Comparison of ENCODE assay signal across 33 cellular contexts in the genomic region with DNA sequence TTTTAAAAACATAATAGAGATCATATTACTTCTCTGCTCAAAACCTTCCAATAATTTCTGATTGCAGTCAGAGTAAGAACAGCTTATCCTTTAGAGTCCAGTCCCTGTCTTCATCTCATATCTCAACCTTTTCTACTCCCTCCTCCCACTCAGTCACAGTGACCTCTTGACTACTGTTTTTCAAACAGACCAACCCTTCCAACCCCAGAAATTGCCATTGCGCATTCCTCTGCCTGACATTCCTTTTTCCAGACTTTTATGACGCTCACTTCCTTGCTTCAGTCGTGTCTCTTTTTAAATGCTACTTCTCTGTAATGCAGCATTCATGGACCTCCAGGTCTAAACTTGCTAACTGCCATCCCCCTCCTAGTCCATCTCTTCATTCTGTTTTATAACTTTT.
"Had no signal": no experiment of that assay in that cellular context is flagged by ENCODE, and none has a peak within 500 bp of the region (broad histone marks: within the 10 kb centered on the region; RNA-seq: fewer than 3 reads in every experiment).

No MANE protein-coding gene starts in this region.

- H3K9me3 Mint-ChIP-seq: activated CD4-positive, alpha-beta T cell treated with anti-CD3 and anti-CD28 coated beads, Interleukin-2, amount 10 ng/mL, durations not matched to agents 24 days and 14 days; activated naive CD8-positive, alpha-beta T cell treated with anti-CD3 and anti-CD28 coated beads for 36 hours; activated T-helper 17 cell treated with anti-CD3 and anti-CD28 coated beads, Interleukin-2, amount 50 U/mL, for 72 hours had no signal

- H3K4me1 Mint-ChIP-seq: activated CD4-positive, alpha-beta T cell treated with anti-CD3 and anti-CD28 coated beads, Interleukin-2, amount 10 ng/mL, durations not matched to agents 24 days and 14 days; activated naive CD8-positive, alpha-beta T cell treated with anti-CD3 and anti-CD28 coated beads for 36 hours; activated T-helper 17 cell treated with anti-CD3 and anti-CD28 coated beads, Interleukin-2, amount 50 U/mL, for 72 hours had no signal

- H3K36me3 ChIP-seq: ascending aorta, breast epithelium had no signal

- ATAC-seq: activated CD8-positive, alpha-beta T cell treated with anti-CD3 and anti-CD28 coated beads for 36 hours; activated T-cell treated with anti-CD3 and anti-CD28 coated beads, Interleukin-2, amount 50 U/mL, for 72 hours; activated T-helper 17 cell treated with anti-CD3 and anti-CD28 coated beads, Interleukin-2, amount 50 U/mL, for 72 hours; body of pancreas; Right ventricle myocardium inferior had no signal

- H3K9me3 ChIP-seq: ascending aorta, body of pancreas, breast epithelium had no signal

- H3K27ac Mint-ChIP-seq: activated CD4-positive, alpha-beta T cell treated with anti-CD3 and anti-CD28 coated beads, Interleukin-2, amount 10 ng/mL, durations not matched to agents 24 days and 14 days; activated CD8-positive, alpha-beta T cell treated with anti-CD3 and anti-CD28 coated beads for 36 hours; activated naive CD8-positive, alpha-beta T cell treated with anti-CD3 and anti-CD28 coated beads for 36 hours; activated T-cell treated with anti-CD3 and anti-CD28 coated beads, Interleukin-2, amount 50 U/mL, for 72 hours; activated T-helper 17 cell treated with anti-CD3 and anti-CD28 coated beads, Interleukin-2, amount 50 U/mL, for 72 hours had no signal

- H3K27ac ChIP-seq: ascending aorta, body of pancreas, breast epithelium, KMS-11, PC-9, RWPE1, VCaP had no signal

- H3K27me3 ChIP-seq: ascending aorta, body of pancreas, breast epithelium had no signal

- H3K4me3 ChIP-seq: ascending aorta, body of pancreas, breast epithelium, PC-9 had no signal

- H2AFZ ChIP-seq: PC-9 had no signal

- H3K4me2 ChIP-seq: KMS-11, PC-9 had no signal

- H3K36me3 Mint-ChIP-seq: activated naive CD8-positive, alpha-beta T cell treated with anti-CD3 and anti-CD28 coated beads for 36 hours had no signal

- H3K4me3 Mint-ChIP-seq: activated CD4-positive, alpha-beta T cell treated with anti-CD3 and anti-CD28 coated beads, Interleukin-2, amount 10 ng/mL, durations not matched to agents 24 days and 14 days; activated CD8-positive, alpha-beta T cell treated with anti-CD3 and anti-CD28 coated beads for 36 hours; activated naive CD8-positive, alpha-beta T cell treated with anti-CD3 and anti-CD28 coated beads for 36 hours; activated T-cell treated with anti-CD3 and anti-CD28 coated beads, Interleukin-2, amount 50 U/mL, for 72 hours; activated T-helper 17 cell treated with anti-CD3 and anti-CD28 coated beads, Interleukin-2, amount 50 U/mL, for 72 hours had no signal

- H3K27me3 Mint-ChIP-seq: activated CD4-positive, alpha-beta T cell treated with anti-CD3 and anti-CD28 coated beads, Interleukin-2, amount 10 ng/mL, durations not matched to agents 24 days and 14 days; activated CD8-positive, alpha-beta T cell treated with anti-CD3 and anti-CD28 coated beads for 36 hours; activated naive CD8-positive, alpha-beta T cell treated with anti-CD3 and anti-CD28 coated beads for 36 hours; activated T-helper 17 cell treated with anti-CD3 and anti-CD28 coated beads, Interleukin-2, amount 50 U/mL, for 72 hours had no signal

- FAIRE-seq: RCC 7860 had no signal

- H3K9ac ChIP-seq: KMS-11 had no signal

- H3K4me1 ChIP-seq: ascending aorta, body of pancreas, breast epithelium had no signal

- DNase-seq: activated CD4-positive, alpha-beta T cell treated with anti-CD3 and anti-CD28 coated beads, Interleukin-2, amount 10 ng/mL, durations not matched to agents 24 days and 14 days; activated CD4-positive, alpha-beta T cell treated with anti-CD3 and anti-CD28 coated beads, Interleukin-2, amount 50 U/mL, for 4 hours; activated CD8-positive, alpha-beta T cell treated with anti-CD3 and anti-CD28 coated beads for 36 hours; activated effector memory CD4-positive, alpha-beta T cell treated with anti-CD3 and anti-CD28 coated beads, Interleukin-2, amount 50 U/mL, for 16 hours; activated naive CD4-positive, alpha-beta T cell; activated naive CD4-positive, alpha-beta T cell treated with anti-CD3 and anti-CD28 coated beads, Interleukin-2, amount 50 U/mL, for 16 hours; activated naive CD8-positive, alpha-beta T cell treated with anti-CD3 and anti-CD28 coated beads for 36 hours; activated T-cell treated with anti-CD3 and anti-CD28 coated beads, Interleukin-2, amount 50 U/mL, for 1 hour; activated T-cell treated with anti-CD3 and anti-CD28 coated beads, Interleukin-2, amount 50 U/mL, for 72 hours; amygdala; body of pancreas; MM.1S; MV-4-11; NCI-H1092; NCI-H1436 treated with DMSO at 0.1 percent for 48 hours; NCI-H1694 treated with DMSO at 0.1 percent for 48 hours; NCI-H2029; NCI-H345; NCI-H524 treated with DMSO at 0.1 percent for 48 hours; NK-92 treated with Interleukin-12 subunit alpha and Interleukin-12 subunit beta, amount 100 ng/mL, for 24 hours; PC-9; SW 1271; T-helper 1 cell; T-helper 2 cell; T-helper 9 cell had no signal
